ENCODE assay signal across 23 cellular contexts in the genomic region with DNA sequence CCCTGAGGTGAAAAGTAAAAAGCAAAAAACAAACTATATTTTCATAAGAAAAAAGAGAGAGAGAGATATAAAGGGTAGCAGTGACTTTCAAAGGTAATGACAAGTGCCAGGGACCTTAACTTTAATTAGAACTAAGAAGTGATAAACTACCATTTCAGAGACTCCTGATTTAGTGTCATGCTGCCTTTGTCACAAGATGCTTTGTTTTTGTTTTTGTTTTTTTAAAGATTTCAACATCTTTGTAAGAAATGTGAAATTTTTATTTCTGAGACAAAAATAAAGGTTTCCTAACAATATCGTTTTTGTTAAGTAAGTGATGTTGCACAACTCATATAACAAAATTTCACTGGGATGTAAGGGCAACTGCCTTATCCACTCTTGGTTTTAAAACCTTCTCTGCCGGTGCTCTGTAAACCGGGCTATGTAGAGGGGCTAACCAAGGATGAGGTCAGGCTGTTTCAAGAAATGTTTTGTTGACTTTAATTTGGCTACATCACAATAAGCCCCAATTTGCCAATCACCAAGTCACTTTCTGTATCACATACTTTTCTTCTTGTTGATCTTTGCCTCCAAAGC. TPM values are rescaled to one million over a fixed set of nuclear protein-coding genes. Genes with fewer than 3 reads are reported as not detected.
DNase-seq lines count a peak whose midpoint lies in the region; ATAC-seq, FAIRE-seq and TF ChIP-seq lines count a peak whose summit lies in the region.
"Had no signal": no experiment of that assay in that cellular context is flagged by ENCODE, and none has a peak within 500 bp of the region (broad histone marks: within the 10 kb centered on the region; RNA-seq: fewer than 3 reads in every experiment).

No MANE protein-coding gene starts in this region.

- no peak overlapping the region for H3K4me2 ChIP-seq in Karpas-422 (ENCODE audit: low read depth, low read length, poor library complexity, severe bottlenecking)
- H3K4me2 ChIP-seq: BLaER1, GM23338 had no signal

- CTCF ChIA-PET in T-cell (lab: Charles Lee) = interaction anchor here in 1 of 2 donors (1.4 kb wide), 1 partner anchor 254 kb away, joined by 3 read pairs; no protein-coding TSS in a partner anchor

- H3K36me3 Mint-ChIP-seq in T-cell = peaks cover 71% of the 10 kb centered on the region

- H3K9ac ChIP-seq in Karpas-422 (ENCODE audit: low read length) (no peak overlapping the region), kidney (ENCODE audit: low read length in 2 of 2) (no peak overlapping the region)
- H3K9ac ChIP-seq: BLaER1 had no signal

- no peaks in the 10 kb centered on the region for H3K9me3 ChIP-seq in neutrophil
- no peaks in the 10 kb centered on the region for H3K9me3 ChIP-seq in Karpas-422 (ENCODE audit: low read length)
- H3K9me3 ChIP-seq in kidney (ENCODE audit: control insufficient read depth in 1 of 2, low read length in 2 of 2) = no peaks in the 10 kb centered on the region
- H3K9me3 ChIP-seq: HAP-1, SJSA1 had no signal

- TF ChIP-seq CTCF in D721Med (IDR thresholded peaks at IDR 0.05; ENCODE audit: insufficient read depth, missing control alignments) = no peak
- TF ChIP-seq CTCF in neutrophil (IDR thresholded peaks at IDR 0.05) = no peak
- no peak for TF ChIP-seq CTCF in kidney (IDR thresholded peaks at IDR 0.05; ENCODE audit: borderline replicate concordance, extremely low read depth, insufficient read depth)

- H3K4me3 ChIP-seq in neutrophil (ENCODE audit: low read depth in 1 of 2, low read length in 1 of 2) (no peak overlapping the region), Karpas-422 (ENCODE audit: low read length) (no peak overlapping the region), kidney (ENCODE audit: low read length in 2 of 2) (no peak overlapping the region)
- H3K4me3 ChIP-seq: BLaER1, GM23338, HAP-1, SJSA1 had no signal

- no peaks in the 10 kb centered on the region for H3K27me3 Mint-ChIP-seq in T-cell
- H3K27me3 Mint-ChIP-seq: CD4-positive, alpha-beta T cell had no signal

- peaks cover 4 to 6% (median 5%) of the 10 kb centered on the region in 3 donors for H3K9me3 Mint-ChIP-seq in T-cell
- H3K9me3 Mint-ChIP-seq: CD4-positive, alpha-beta T cell; GM23338 had no signal

- H2AFZ ChIP-seq in Karpas-422 (ENCODE audit: low read length) = no peak overlapping the region
- H2AFZ ChIP-seq: GM23338 had no signal

- no peak for ATAC-seq in T-cell (replicated peaks in 1 of 4)
- ATAC-seq: GM23338, Right ventricle myocardium inferior had no signal

- H3K79me2 ChIP-seq in Karpas-422 (ENCODE audit: low read length) = no peaks in the 10 kb centered on the region

- H3K27ac ChIP-seq in neutrophil (peak overlapping the region; percentile 42), Karpas-422 (ENCODE audit: low read length) (no peak overlapping the region), kidney (ENCODE audit: low read depth in 2 of 2, low read length in 2 of 2) (no peak overlapping the region)
- H3K27ac ChIP-seq: BLaER1, SJSA1 had no signal

- no peak overlapping the region for H3K27ac Mint-ChIP-seq in T-cell
- H3K27ac Mint-ChIP-seq: CD4-positive, alpha-beta T cell; GM23338 had no signal

- DNase-seq in D721Med (ENCODE audit: insufficient read length, low spot score) = no peak
- DNase-seq in MV-4-11 (lab: John Stamatoyannopoulos, UW) = peak; percentile 27
- DNase-seq in amniotic epithelial cell (ENCODE audit: low read depth) = peak; percentile 3
- no peak for DNase-seq in T-cell
- no peak for DNase-seq in Karpas-422
- DNase-seq in kidney = no peak
- DNase-seq: CD4-positive, alpha-beta T cell; COR-L47; DMS 273 treated with DMSO at 0.1 percent for 48 hours; DMS79 treated with DMSO at 0.1 percent for 48 hours; NCI-H1105; NCI-H2029 treated with DMSO at 0.1 percent for 48 hours; NCI-H226; NCI-H510A treated with DMSO at 0.1 percent for 48 hours; NCI-H748 treated with DMSO at 0.1 percent for 48 hours; OCI-M1 had no signal

- intact Hi-C loops in kidney (cut with DNase I) = no loop called here

- FAIRE-seq in D721Med (lab: Jason Lieb, UNC) (peak; percentile 63), kidney (lab: Jason Lieb, UNC) (no peak)

- POLR2A ChIA-PET in T-cell (lab: Charles Lee) = no interaction called here

- H3K27me3 ChIP-seq in neutrophil (no peaks in the 10 kb centered on the region), Karpas-422 (ENCODE audit: low read length) (no peaks in the 10 kb centered on the region)
- H3K27me3 ChIP-seq: BLaER1, SJSA1 had no signal

- no peaks in the 10 kb centered on the region for H4K20me1 ChIP-seq in Karpas-422 (ENCODE audit: insufficient read depth, low read depth, low read length)

- no peaks in the 10 kb centered on the region for H3K4me1 Mint-ChIP-seq in T-cell
- H3K4me1 Mint-ChIP-seq: GM23338 had no signal

- H3K9me2 ChIP-seq in Karpas-422 (replicated peaks; ENCODE audit: insufficient read depth, low read length) = no peaks in the 10 kb centered on the region

- H3K4me3 Mint-ChIP-seq in T-cell = no peak overlapping the region
- H3K4me3 Mint-ChIP-seq: CD4-positive, alpha-beta T cell; GM23338 had no signal

- H3K4me1 ChIP-seq in neutrophil (ENCODE audit: control insufficient read depth in 1 of 2, insufficient read depth in 1 of 2, low read depth in 1 of 2, low read length in 1 of 2) (peaks cover 11 to 16% of the 10 kb centered on the region in 2 experiments), Karpas-422 (ENCODE audit: low read length) (no peaks in the 10 kb centered on the region), kidney (ENCODE audit: control insufficient read depth in 1 of 2, insufficient read depth in 1 of 2, low read depth in 1 of 2, low read length in 2 of 2) (no peaks in the 10 kb centered on the region)
- H3K4me1 ChIP-seq: BLaER1, HAP-1, SJSA1 had no signal

- H3K36me3 ChIP-seq in neutrophil (peaks cover 67% of the 10 kb centered on the region), Karpas-422 (ENCODE audit: insufficient read depth, low read length) (no peaks in the 10 kb centered on the region), kidney (ENCODE audit: control insufficient read depth in 1 of 2, insufficient read depth in 2 of 2, low read length in 2 of 2) (peaks cover 30 to 45% of the 10 kb centered on the region in 2 donors)

RNA-seq across cellular contexts. Expression of a gene that starts 35.1 kb away (rescaled TPM):
- under 1 TPM in 3 of 5 donors, not detected in 2; 0.03 to 0.07 (median 0.06) TPM for total RNA-seq in T-cell
- total RNA-seq in Karpas-422 (2014; rRNA removed; shearing (Covaris generic); ENCODE audit: low replicate concordance) = not detected in 2 replicates
- 0.19 TPM for total RNA-seq in kidney
- 0.15 TPM for polyA plus RNA-seq in kidney (ENCODE audit: insufficient read depth, low read depth, low replicate concordance)
- total RNA-seq: CD4-positive, alpha-beta T cell; MCF 10A; Right ventricle myocardium inferior; SJSA1 had no signal

Comparison
In these comparisons a context has a peak if more than half of its experiments do, and no peak if none do; other contexts are left out.
1. DNase-seq: peak in MV-4-11 (single experiment) and amniotic epithelial cell (single experiment); none in D721Med (single experiment), T-cell (0 of 34), Karpas-422 (single experiment) and kidney (single experiment).